8 cellular contexts compared by ENCODE assay signal in genomic region chr19:34998777-34999497, GRCh38. TPM values are rescaled to one million over a fixed set of nuclear protein-coding genes. Genes with fewer than 3 reads are reported as not detected.
DNase-seq lines count a peak whose midpoint lies in the region; ATAC-seq and TF ChIP-seq lines count a peak whose summit lies in the region.

No MANE protein-coding gene starts in this region.

- H3K9me3 ChIP-seq in SK-N-SH: no peaks in the 10 kb centered on the region
- peaks cover 3% of the 10 kb centered on the region for H3K9me3 ChIP-seq in trophoblast cell (ENCODE audit: insufficient read depth, low read depth, low read length)

- H3K4me3 ChIP-seq in SK-N-SH (ENCODE audit: low read depth in 2 of 2, low read length in 1 of 2): peak overlapping the region; percentile 68 to 79
- peak overlapping the region; percentile 77 for H3K4me3 ChIP-seq in fibroblast of the aortic adventitia (ENCODE audit: low read depth, low read length)
- H3K4me3 ChIP-seq in trophoblast cell (ENCODE audit: low read depth, low read length): peak overlapping the region; percentile 39

- ATAC-seq in HG03521 (IDR thresholded peaks at IDR 0.05; ENCODE audit: unreplicated experiment): no peak

- H3K9me2 ChIP-seq in SK-N-SH: no peaks in the 10 kb centered on the region

- H3K79me1 ChIP-seq in trophoblast cell (ENCODE audit: low read length): peaks cover 10% of the 10 kb centered on the region

- no peaks in the 10 kb centered on the region for H3K36me3 ChIP-seq in SK-N-SH (replicated peaks in 1 of 2; ENCODE audit: control insufficient read depth in 1 of 2, insufficient read depth in 2 of 2, low read length in 1 of 2)
- peaks cover 0 to 4% of the 10 kb centered on the region in 2 experiments for H3K36me3 ChIP-seq in trophoblast cell (ENCODE audit: control insufficient read depth in 1 of 2, insufficient read depth in 2 of 2, low read length in 2 of 2)

- H3K9ac ChIP-seq in SK-N-SH (peak overlapping the region; percentile 82), trophoblast cell (ENCODE audit: low read length) (peak overlapping the region; percentile 28)

- H2AFZ ChIP-seq in SK-N-SH (ENCODE audit: low read depth) (peak overlapping the region; percentile 89), trophoblast cell (ENCODE audit: insufficient read depth, low read length, poor library complexity) (peak overlapping the region; percentile 93)

- peak overlapping the region; percentile 86 to 91; a peak in 3 of 4 replicates for H3K27ac ChIP-seq in SK-N-SH (ENCODE audit: low read depth in 2 of 2, low read length in 1 of 2)
- no peak overlapping the region for H3K27ac ChIP-seq in trophoblast cell (ENCODE audit: low read depth, low read length)

- CTCF ChIA-PET in SK-N-SH (lab: Yijun Ruan, JAX): interaction anchor here (1.0 to 1.1 kb wide), 5 partner anchors 14 to 72 kb away, joined by 3 to 7 read pairs (median 3); partner anchors contain the start of gene ZNF30

- H3K79me2 ChIP-seq in SK-N-SH (ENCODE audit: insufficient read depth) (peaks cover 49% of the 10 kb centered on the region), trophoblast cell (ENCODE audit: control insufficient read depth, insufficient read depth, low read length, poor library complexity) (peaks cover 9% of the 10 kb centered on the region)

- H3K18ac ChIP-seq in trophoblast cell (ENCODE audit: low read length): no peak overlapping the region

- H3K4ac ChIP-seq in trophoblast cell (ENCODE audit: low read depth, low read length): no peak overlapping the region

- H2BK12ac ChIP-seq in trophoblast cell (ENCODE audit: low read length): peak overlapping the region; percentile 68

- DNase-seq in ELF-1 (ENCODE audit: low read depth, low spot score) (peak; percentile 85), SK-N-SH (peak; percentile 64), fibroblast of the aortic adventitia (ENCODE audit: low read depth) (no peak), trophoblast cell (no peak), NCI-H1436 treated with DMSO at 0.1 percent for 48 hours (lab: John Stamatoyannopoulos, UW) (no peak), SHP77 treated with DMSO at 0.1 percent for 48 hours (lab: John Stamatoyannopoulos, UW) (no peak), ACHN (no peak)

- POLR2A ChIA-PET in SK-N-SH (lab: Yijun Ruan, JAX): no interaction called here

- in situ Hi-C loops in ACHN (cut with HindIII; ENCODE audit: low pct_ligation_motif_present, low pct_unique_long_range_greater_than_20kb, low sequenced_read_pairs): no loop called here

- H4K20me1 ChIP-seq in SK-N-SH (ENCODE audit: insufficient read depth): peaks cover 16% of the 10 kb centered on the region; the same call in 1 of the 2 replicates

- peak overlapping the region; percentile 88 for H3K4me2 ChIP-seq in SK-N-SH
- H3K4me2 ChIP-seq in trophoblast cell (ENCODE audit: low read length): peak overlapping the region; percentile 75

- H3K23ac ChIP-seq in trophoblast cell (ENCODE audit: low read length): no peak overlapping the region

- peak overlapping the region; percentile 91 for H4K91ac ChIP-seq in trophoblast cell (ENCODE audit: low read depth, low read length)

- WGBS in SK-N-SH (ENCODE audit: low lambda C conversion rate): 77% methylated on average over 13 of the region's 13 CpGs
- WGBS in trophoblast cell (ENCODE audit: extremely low coverage, insufficient coverage, insufficient read length): no CpG with 5 or more reads among the region's 13 CpGs

- no peaks in the 10 kb centered on the region for H3F3A ChIP-seq in SK-N-SH (replicated peaks; ENCODE audit: insufficient read depth)

- no peak overlapping the region for H4K12ac ChIP-seq in trophoblast cell (ENCODE audit: low read depth, low read length)

- no peak for TF ChIP-seq EP300 in SK-N-SH (IDR thresholded peaks at IDR 0.05; ENCODE audit: borderline replicate concordance in 1 of 2, low read depth in 1 of 2, low read length in 1 of 2)

- peak overlapping the region; percentile 14 for H3K14ac ChIP-seq in trophoblast cell (ENCODE audit: low read length)

- H3K27me3 ChIP-seq in SK-N-SH (ENCODE audit: insufficient read depth): no peaks in the 10 kb centered on the region
- H3K27me3 ChIP-seq in trophoblast cell (ENCODE audit: insufficient read depth, low read length): no peaks in the 10 kb centered on the region

- peak overlapping the region; percentile 22 for H2AK5ac ChIP-seq in trophoblast cell (ENCODE audit: low read length)

- H3K4me1 ChIP-seq in SK-N-SH (ENCODE audit: control insufficient read depth in 1 of 2, insufficient read depth in 2 of 2, low read depth in 1 of 2, low read length in 1 of 2): peaks cover 7 to 16% of the 10 kb centered on the region in 2 experiments; a peak in 2 of 4 replicates
- peaks cover 9 to 21% of the 10 kb centered on the region in 2 experiments for H3K4me1 ChIP-seq in trophoblast cell (ENCODE audit: control insufficient read depth in 1 of 2, insufficient read depth in 2 of 2, low read length in 2 of 2)

- no peak overlapping the region for H2BK5ac ChIP-seq in trophoblast cell (ENCODE audit: low read depth, low read length, poor library complexity)

- H2BK120ac ChIP-seq in trophoblast cell (ENCODE audit: insufficient read depth, low read length, poor library complexity): no peak overlapping the region

- H4K8ac ChIP-seq in trophoblast cell (ENCODE audit: low read depth, low read length): peak overlapping the region; percentile 90

- TF ChIP-seq CTCF in SK-N-SH (IDR thresholded peaks at IDR 0.05): no peak
- no peak for TF ChIP-seq CTCF in fibroblast of the aortic adventitia (IDR thresholded peaks at IDR 0.05; ENCODE audit: insufficient read depth, low read length)

- no peak for TF ChIP-seq RAD21 in SK-N-SH (IDR thresholded peaks at IDR 0.05; ENCODE audit: low read length)

TF ChIP-seq in SK-N-SH, 30 proteins besides CTCF, POLR2A, EP300 and RAD21:
- TF ChIP-seq MEF2A (IDR thresholded peaks at IDR 0.05; ENCODE audit: borderline replicate concordance, low read depth) (no peak), FOXJ3 (CRISPR knock-in tag; IDR thresholded peaks at IDR 0.05) (no peak), NFIC (IDR thresholded peaks at IDR 0.05; ENCODE audit: borderline replicate concordance) (no peak), ZBTB33 (IDR thresholded peaks at IDR 0.05; ENCODE audit: borderline replicate concordance, low read depth) (no peak), MXI1 (IDR thresholded peaks at IDR 0.05; ENCODE audit: low read depth, low read length) (no peak), RCOR1 (IDR thresholded peaks at IDR 0.05; ENCODE audit: low read length) (no peak), NRF1 (IDR thresholded peaks at IDR 0.05; ENCODE audit: low read depth, low read length) (no peak), FOXM1 (IDR thresholded peaks at IDR 0.05; ENCODE audit: low read depth) (no peak), TAF1 (IDR thresholded peaks at IDR 0.05; ENCODE audit: borderline replicate concordance, low read depth, low read length) (no peak), CHD2 (IDR thresholded peaks at IDR 0.05; ENCODE audit: low read length, partially characterized antibody) (no peak), JUND (IDR thresholded peaks at IDR 0.05) (no peak)

RNA-seq across cellular contexts. Expression of gene GRAMD1A, which starts 1.2 kb away (rescaled TPM):
- polyA plus RNA-seq in SK-N-SH (2012; rRNA removed): 64.6 and 81.9 TPM in 2 replicates
- polyA plus RNA-seq in SK-N-SH (2012; cell fraction: cytosol; rRNA removed): 55.0 and 68.3 TPM in 2 replicates
- 145 and 165 TPM in 2 replicates for polyA plus RNA-seq in SK-N-SH (2012; cell fraction: nucleus; rRNA removed)
- total RNA-seq in fibroblast of the aortic adventitia (ENCODE audit: low replicate concordance): 25.1 and 27.0 TPM in 2 replicates
- 48.7 and 50.2 TPM in 2 replicates for polyA plus RNA-seq in trophoblast cell (2013)

RNA-seq across cellular contexts. Expression of gene SCN1B, which starts 31.3 kb away (rescaled TPM):
- polyA plus RNA-seq in SK-N-SH (2012; rRNA removed): 10.3 and 10.5 TPM in 2 replicates
- polyA plus RNA-seq in SK-N-SH (2012; cell fraction: cytosol; rRNA removed): 7.0 and 8.3 TPM in 2 replicates
- 11.6 and 13.4 TPM in 2 replicates for polyA plus RNA-seq in SK-N-SH (2012; cell fraction: nucleus; rRNA removed)
- 7.0 and 12.1 TPM in 2 replicates for total RNA-seq in fibroblast of the aortic adventitia (ENCODE audit: low replicate concordance)
- polyA plus RNA-seq in trophoblast cell (2013): 0.42 and 0.44 TPM in 2 replicates

RNA-seq across cellular contexts. Expression of gene ZNF792, which starts 34.9 kb away (rescaled TPM):
- polyA plus RNA-seq in SK-N-SH (2012; rRNA removed): 1.5 and 2.1 TPM in 2 replicates
- 1.2 and 1.7 TPM in 2 replicates for polyA plus RNA-seq in SK-N-SH (2012; cell fraction: cytosol; rRNA removed)
- polyA plus RNA-seq in SK-N-SH (2012; cell fraction: nucleus; rRNA removed): 1.9 and 2.5 TPM in 2 replicates
- 1.7 and 3.0 TPM in 2 replicates for total RNA-seq in fibroblast of the aortic adventitia (ENCODE audit: low replicate concordance)
- polyA plus RNA-seq in trophoblast cell (2013): 2.0 and 2.1 TPM in 2 replicates

RNA-seq across cellular contexts. Expression of gene HPN, which starts 42.6 kb away (rescaled TPM):
- polyA plus RNA-seq in SK-N-SH (2012; rRNA removed): 0.05 TPM in 1 of 2 replicates, not detected in the other
- 0.03 TPM in 1 of 2 replicates, not detected in the other for polyA plus RNA-seq in SK-N-SH (2012; cell fraction: cytosol; rRNA removed)
- polyA plus RNA-seq in SK-N-SH (2012; cell fraction: nucleus; rRNA removed): 0.07 and 0.15 TPM in 2 replicates
- total RNA-seq in fibroblast of the aortic adventitia (ENCODE audit: low replicate concordance): 0.98 TPM in 1 of 2 replicates, not detected in the other
- 4.8 and 4.9 TPM in 2 replicates for polyA plus RNA-seq in trophoblast cell (2013)

Comparison
In these comparisons a context has a peak if more than half of its experiments do, and no peak if none do; other contexts are left out.
1. DNase-seq: peak in ELF-1 (single experiment) and SK-N-SH (single experiment); none in fibroblast of the aortic adventitia (single experiment), trophoblast cell (0 of 2), NCI-H1436 treated with DMSO at 0.1 percent for 48 hours (single experiment), SHP77 treated with DMSO at 0.1 percent for 48 hours (single experiment) and ACHN (single experiment).
2. Peak in every context shown above with its lines, with median percentiles within 50 percentile points of each other: H3K4me3 ChIP-seq.